ENCODE assay signal across 8 cellular contexts in the genomic region with DNA sequence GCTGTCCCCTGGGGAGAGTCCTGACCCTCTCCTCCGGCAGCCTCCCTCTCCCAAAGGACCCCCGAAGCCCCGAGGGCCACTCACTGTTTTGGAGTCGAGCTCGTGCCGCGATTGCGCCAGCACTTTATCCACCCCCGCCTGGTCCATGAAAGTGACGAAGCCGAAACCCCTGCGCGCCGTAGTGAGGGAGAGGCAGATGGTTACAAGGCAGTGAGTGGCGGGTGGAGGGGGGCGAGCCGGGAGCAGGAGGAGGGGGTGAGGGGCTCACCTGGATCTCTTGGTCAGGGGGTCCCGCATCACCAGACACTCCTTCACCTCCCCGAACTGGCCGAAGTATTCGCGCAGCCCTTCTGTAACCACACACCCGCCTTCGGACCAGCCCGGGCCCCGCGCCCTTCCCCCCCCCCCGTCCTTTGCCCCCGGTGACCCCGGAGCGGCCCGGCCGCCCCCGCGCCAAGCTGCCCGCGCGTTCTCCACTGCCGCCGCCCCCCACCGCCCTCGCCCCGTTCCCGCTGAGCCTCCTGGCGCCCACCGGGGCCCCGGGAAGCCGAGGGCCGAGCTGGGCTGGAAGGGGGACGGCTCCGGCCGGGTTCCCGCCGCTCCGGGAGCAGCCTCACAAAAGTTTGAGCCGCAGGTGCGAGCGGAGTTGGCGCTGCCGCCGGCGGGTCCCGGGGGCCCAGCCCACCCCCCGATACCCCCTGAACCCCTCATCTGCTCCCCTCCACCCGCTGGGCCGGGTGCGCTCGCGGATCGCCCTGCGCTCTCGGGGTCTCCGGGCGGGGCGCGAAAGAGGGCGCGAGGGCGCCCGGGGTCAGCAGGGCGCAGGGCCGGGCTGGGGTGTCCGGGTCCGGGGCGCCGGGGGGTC. TPM values are rescaled to one million over a fixed set of nuclear protein-coding genes. Genes with fewer than 3 reads are reported as not detected.
DNase-seq lines count a peak whose midpoint lies in the region; TF ChIP-seq lines count a peak whose summit lies in the region.

No MANE protein-coding gene starts in this region.

- intact Hi-C loops in colonic mucosa (cut with DNase I): no loop called here

- no peak overlapping the region for H3K27ac ChIP-seq in colonic mucosa
- H3K27ac ChIP-seq in urinary bladder (ENCODE audit: low read depth): no peak overlapping the region

- peaks cover 23% of the 10 kb centered on the region for H3K27me3 ChIP-seq in colonic mucosa

- TF ChIP-seq CTCF in colonic mucosa (IDR thresholded peaks at IDR 0.05) (no peak), nephron (IDR thresholded peaks at IDR 0.05; ENCODE audit: unreplicated experiment in 3 of 3) (no peak)

- H3K4me3 Mint-ChIP-seq in nephron: peak overlapping the region; percentile 86 to 92 (median 89)

- H3K36me3 ChIP-seq in colonic mucosa: no peaks in the 10 kb centered on the region
- H3K36me3 ChIP-seq in urinary bladder (ENCODE audit: insufficient read depth): no peaks in the 10 kb centered on the region

- H3K9ac ChIP-seq in colonic mucosa (ENCODE audit: low read depth in 2 of 2, low read length in 2 of 2): peak overlapping the region; percentile 12 to 24

- peaks cover 24% of the 10 kb centered on the region for H3K36me3 Mint-ChIP-seq in nephron (ENCODE audit: low read depth)

- WGBS in urinary bladder: 5% methylated on average over 86 of the region's 86 CpGs

- peaks cover 55% of the 10 kb centered on the region for H3K27me3 Mint-ChIP-seq in nephron (ENCODE audit: low read depth)

- no peaks in the 10 kb centered on the region for H3K4me1 ChIP-seq in colonic mucosa
- H3K4me1 ChIP-seq in urinary bladder (ENCODE audit: insufficient read depth): no peaks in the 10 kb centered on the region

- H3K4me3 ChIP-seq in colonic mucosa: peak overlapping the region; percentile 41
- H3K4me3 ChIP-seq in urinary bladder (ENCODE audit: low read depth, low read length): peak overlapping the region; percentile 67

- no peaks in the 10 kb centered on the region for H3K9me3 ChIP-seq in colonic mucosa

- DNase-seq in activated CD8-positive, alpha-beta memory T cell treated with anti-CD3 and anti-CD28 coated beads, Interleukin-2, amount 50 U/mL, for 48 hours: peak; percentile 73
- DNase-seq in activated CD8-positive, alpha-beta memory T cell treated with anti-CD3 and anti-CD28 coated beads, Interleukin-2, amount 50 U/mL, for 4 hours: no peak
- DNase-seq in colonic mucosa (no peak), cerebellar nuclear complex (lab: John Stamatoyannopoulos, UW) (no peak), T-helper 1 cell (no peak), AG20443 (ENCODE audit: low spot score) (no peak)

- H3K27ac Mint-ChIP-seq in nephron: peak overlapping the region; percentile 45 to 84 (median 76)

- H3K9me3 Mint-ChIP-seq in nephron: no peaks in the 10 kb centered on the region

- H3K4me1 Mint-ChIP-seq in nephron: peaks cover 35% of the 10 kb centered on the region

RNA-seq across cellular contexts. Expression of gene MSI1, which starts 0.8 kb away (rescaled TPM):
- 10 to 100 TPM in 1 of 2 donors, 1 to 10 TPM in 1; 3.8 to 11.7 TPM for total RNA-seq in colonic mucosa
- total RNA-seq in urinary bladder: 1.5 TPM
- 0.54 TPM for polyA plus RNA-seq in urinary bladder

RNA-seq across cellular contexts. Expression of gene PLA2G1B, which starts 40.6 kb away (rescaled TPM):
- total RNA-seq in colonic mucosa (1 to 10 TPM in 1 of 2 donors, not detected in 1; 5.0 TPM), urinary bladder (0.90 TPM)
- polyA plus RNA-seq in urinary bladder: 0.60 TPM
